12 cellular contexts compared by ENCODE assay signal in genomic region chr7:73894851-73895441, GRCh38. TPM values are rescaled to one million over a fixed set of nuclear protein-coding genes. Genes with fewer than 3 reads are reported as not detected.
DNase-seq lines count a peak whose midpoint lies in the region; ATAC-seq and TF ChIP-seq lines count a peak whose summit lies in the region.
"Had no signal": no experiment of that assay in that cellular context is flagged by ENCODE, and none has a peak within 500 bp of the region (broad histone marks: within the 10 kb centered on the region; RNA-seq: fewer than 3 reads in every experiment).

No MANE protein-coding gene starts in this region.

- no peak overlapping the region for H3K27ac Mint-ChIP-seq in glutamatergic neuron (ENCODE audit: unreplicated experiment)

- H3K9me3 ChIP-seq in breast epithelium, result peaks cover 0 to 5% of the 10 kb centered on the region in 2 donors
- H3K9me3 ChIP-seq in suprapubic skin, result no peaks in the 10 kb centered on the region

- H3K27me3 ChIP-seq in breast epithelium, result no peaks in the 10 kb centered on the region
- H3K27me3 ChIP-seq in suprapubic skin, result no peaks in the 10 kb centered on the region

- intact Hi-C loops in breast epithelium (cut with DNase I; ENCODE audit: low total_unique reads), result no loop called here

- no peak for ATAC-seq in HG03432 (IDR thresholded peaks at IDR 0.05; ENCODE audit: unreplicated experiment)
- ATAC-seq in GM19463 (IDR thresholded peaks at IDR 0.05; ENCODE audit: unreplicated experiment), result no peak

- 36% methylated on average over 6 of the region's 19 CpGs for WGBS in suprapubic skin

- H3K27ac ChIP-seq in breast epithelium (peak overlapping the region; percentile 54 to 80), suprapubic skin (peak overlapping the region; percentile 74)

- H3K4me3 Mint-ChIP-seq in glutamatergic neuron (ENCODE audit: unreplicated experiment), result no peak overlapping the region

- TF ChIP-seq CTCF in breast epithelium (IDR thresholded peaks at IDR 0.05), result peak in 1 of 3 donors; percentile 13
- TF ChIP-seq CTCF in suprapubic skin (IDR thresholded peaks at IDR 0.05), result no peak
- no peak for TF ChIP-seq CTCF in glutamatergic neuron (IDR thresholded peaks at IDR 0.05; ENCODE audit: partially characterized antibody, unreplicated experiment)

- peak; percentile 85 for DNase-seq in HK-2 (ENCODE audit: unreplicated experiment)
- DNase-seq in breast epithelium (ENCODE audit: low spot score in 2 of 2), result peak in 1 of 2 donors; percentile 65
- DNase-seq in left kidney (ENCODE audit: low read depth, low spot score), result peak; percentile 90
- DNase-seq in suprapubic skin (ENCODE audit: low spot score in 2 of 2), result peak; percentile 94 to 95
- no peak for DNase-seq in NCI-H146 (lab: John Stamatoyannopoulos, UW)
- no peak for DNase-seq in glutamatergic neuron
- DNase-seq: erythroblast had no signal

- TF ChIP-seq POLR2A in breast epithelium (IDR thresholded peaks at IDR 0.05), result no peak
- TF ChIP-seq POLR2A in suprapubic skin (IDR thresholded peaks at IDR 0.05), result no peak

- peaks cover 7% of the 10 kb centered on the region for H3K36me3 Mint-ChIP-seq in glutamatergic neuron (ENCODE audit: unreplicated experiment)

- peaks cover 10 to 22% of the 10 kb centered on the region in 2 donors for H3K4me1 ChIP-seq in breast epithelium
- H3K4me1 ChIP-seq in suprapubic skin, result peaks cover 50% of the 10 kb centered on the region

- H3K36me3 ChIP-seq in breast epithelium (no peaks in the 10 kb centered on the region), suprapubic skin (no peaks in the 10 kb centered on the region)

- H3K9me3 Mint-ChIP-seq in glutamatergic neuron (ENCODE audit: unreplicated experiment), result peaks cover 15% of the 10 kb centered on the region

- no peaks in the 10 kb centered on the region for H3K4me1 Mint-ChIP-seq in glutamatergic neuron (ENCODE audit: low read depth, unreplicated experiment)

- peaks cover 8% of the 10 kb centered on the region for H3K27me3 Mint-ChIP-seq in glutamatergic neuron (ENCODE audit: unreplicated experiment)

- H3K4me3 ChIP-seq in breast epithelium (peak overlapping the region in 1 of 3 donors; percentile 9), suprapubic skin (no peak overlapping the region)

- no peak for TF ChIP-seq EP300 in suprapubic skin (IDR thresholded peaks at IDR 0.05)

RNA-seq across cellular contexts. Expression of gene TMEM270, which starts 34.0 kb away (rescaled TPM):
- not detected for total RNA-seq in breast epithelium
- total RNA-seq in suprapubic skin, result not detected
- total RNA-seq in glutamatergic neuron (ENCODE audit: unreplicated experiment), result not detected
- total RNA-seq: H1, pulmonary artery endothelial cell, urinary bladder had no signal

RNA-seq across cellular contexts. Expression of gene METTL27, which starts 52.6 kb away (rescaled TPM):
- total RNA-seq in breast epithelium, result 10 to 100 TPM in 1 of 3 donors, 1 to 10 TPM in 2; 1.6 to 10.6 (median 7.0) TPM
- 1 to 10 TPM in 3 of 4 donors, not detected in 1; 2.0 to 6.8 (median 2.9) TPM for total RNA-seq in suprapubic skin
- 2.9 TPM for total RNA-seq in glutamatergic neuron (ENCODE audit: unreplicated experiment)

Comparison
In these comparisons a context has a peak if more than half of its experiments do, and no peak if none do; other contexts are left out.
1. DNase-seq: peak in HK-2 (single experiment), left kidney (single experiment) and suprapubic skin (2 of 2); none in NCI-H146 (single experiment) and glutamatergic neuron (single experiment).